Comparison of ENCODE assay signal across 23 cellular contexts in genomic region chr1:53688703-53689102, GRCh38. TPM values are rescaled to one million over a fixed set of nuclear protein-coding genes. Genes with fewer than 3 reads are reported as not detected.
DNase-seq lines count a peak whose midpoint lies in the region; ATAC-seq and TF ChIP-seq lines count a peak whose summit lies in the region.
"Had no signal": no experiment of that assay in that cellular context is flagged by ENCODE, and none has a peak within 500 bp of the region (broad histone marks: within the 10 kb centered on the region; RNA-seq: fewer than 3 reads in every experiment).

No MANE protein-coding gene starts in this region.

- no peak overlapping the region for H2AFZ ChIP-seq in HCT116 (ENCODE audit: low read depth, low read length, poor library complexity, severe bottlenecking)
- H2AFZ ChIP-seq in OCI-LY7 (ENCODE audit: low read length): no peak overlapping the region

- H4K20me1 ChIP-seq in HCT116 (ENCODE audit: insufficient read depth) (no peaks in the 10 kb centered on the region), OCI-LY7 (ENCODE audit: insufficient read depth, low read length) (no peaks in the 10 kb centered on the region)

- peak; percentile 63 for ATAC-seq in HCT116
- ATAC-seq: activated naive CD4-positive, alpha-beta T cell treated with anti-CD3 and anti-CD28 coated beads, Interleukin-2, amount 50 U/mL, for 72 hours; CD8-positive, alpha-beta T cell; left lobe of liver; T-helper 17 cell had no signal

- no peak for TF ChIP-seq POLR2A in HCT116 (IDR thresholded peaks at IDR 0.05; ENCODE audit: borderline replicate concordance, extremely low read depth, insufficient read depth, insufficient read length)

- peaks cover 20 to 22% of the 10 kb centered on the region in 2 experiments for H3K4me1 ChIP-seq in HCT116 (ENCODE audit: control insufficient read depth in 1 of 2, insufficient read depth in 2 of 2, low read length in 2 of 2)
- no peaks in the 10 kb centered on the region for H3K4me1 ChIP-seq in OCI-LY7 (ENCODE audit: insufficient read depth, low read length, poor library complexity, severe bottlenecking)
- H3K4me1 ChIP-seq: thyroid gland had no signal

- DNase-seq in NCI-H2171 treated with DMSO at 0.1 percent for 48 hours (lab: John Stamatoyannopoulos, UW) (peak; percentile 9), NCI-H2171 (lab: John Stamatoyannopoulos, UW) (no peak), HCT116 (ENCODE audit: low read depth, low spot score) (no peak), OCI-LY7 (ENCODE audit: low spot score) (peak; percentile 11), epithelial cell of proximal tubule (ENCODE audit: low read depth) (no peak), SK-N-DZ (ENCODE audit: low spot score) (no peak), kidney tubule cell (ENCODE audit: low spot score) (no peak), ACHN (no peak)
- DNase-seq: activated CD4-positive, alpha-beta T cell treated with anti-CD3 and anti-CD28 coated beads for 1 hour; activated T-cell treated with anti-CD3 and anti-CD28 coated beads, Interleukin-2, amount 50 U/mL, for 24 hours; caudate nucleus; CD8-positive, alpha-beta T cell; effector CD8-positive, alpha-beta T cell; GDM1; NCI-H1694; NCI-H524 treated with DMSO at 0.1 percent for 48 hours; nucleus accumbens; stimulated activated CD4-positive, alpha-beta T cell treated with anti-CD3 and anti-CD28 coated beads, Interleukin-4, amount 100 ng/mL, for 24 hours; T-helper 17 cell; thyroid gland had no signal

- no peak; the same call in none of the 2 replicates for TF ChIP-seq RAD21 in HCT116 (IDR thresholded peaks at IDR 0.05; ENCODE audit: low read depth)

- CTCF ChIA-PET in HCT116 (lab: Charles Lee): interaction anchor here (1.3 to 1.9 kb wide), 2 partner anchors 203 kb away, joined by 3 to 5 read pairs; no protein-coding TSS in a partner anchor
- CTCF ChIA-PET in OCI-LY7 (lab: Charles Lee; ENCODE audit: unreplicated experiment): no interaction called here

- TF ChIP-seq CTCF in HCT116 (IDR thresholded peaks at IDR 0.05 in 2 of 3, conservative IDR thresholded peaks at IDR 0.05 in 1 of 3; ENCODE audit: borderline replicate concordance in 1 of 3, insufficient read depth in 1 of 3, low read depth in 2 of 3, low read length in 2 of 3): peak; percentile 41 to 47 (median 43); a peak in 5 of 6 replicates
- peak; percentile 57 for TF ChIP-seq CTCF in OCI-LY7 (conservative IDR thresholded peaks at IDR 0.05; ENCODE audit: low read length)
- peak; percentile 15 for TF ChIP-seq CTCF in epithelial cell of proximal tubule (conservative IDR thresholded peaks at IDR 0.05; ENCODE audit: low read depth, low read length)

- intact Hi-C loops in HCT116 (cut with micrococcal nuclease): loop anchor here (10.0 kb wide), 1 partner anchor 414 kb away; no protein-coding TSS in a partner anchor
- intact Hi-C loops in OCI-LY7 (cut with micrococcal nuclease; ENCODE audit: unreplicated experiment): no loop called here

- BruUV-seq in HCT116 (replicated peaks; lab: Mats Ljungman, UMichigan): no TSS peak
- no TSS peak for BruUV-seq in OCI-LY7 (replicated peaks; lab: Mats Ljungman, UMichigan)

- H3K9me3 ChIP-seq in HCT116 (ENCODE audit: control insufficient read depth in 1 of 2, insufficient read depth in 1 of 2, low read depth in 1 of 2, low read length in 2 of 2): no peaks in the 10 kb centered on the region
- H3K9me3 ChIP-seq in OCI-LY7 (ENCODE audit: low read length): no peaks in the 10 kb centered on the region
- H3K9me3 ChIP-seq: thyroid gland had no signal

- H3K27ac ChIP-seq in HCT116 (ENCODE audit: low read depth, low read length) (no peak overlapping the region), OCI-LY7 (ENCODE audit: low read depth, low read length, poor library complexity, severe bottlenecking) (no peak overlapping the region)
- H3K27ac ChIP-seq: thyroid gland had no signal

- POLR2A ChIA-PET in HCT116 (lab: Charles Lee): no interaction called here
- POLR2A ChIA-PET in OCI-LY7 (lab: Charles Lee): no interaction called here

- in situ Hi-C loops in ACHN (cut with HindIII; ENCODE audit: low pct_ligation_motif_present, low pct_unique_long_range_greater_than_20kb, low sequenced_read_pairs): no loop called here

- no peak overlapping the region for H3K9ac ChIP-seq in HCT116 (ENCODE audit: low read length)

- no peak overlapping the region for H3K4me3 ChIP-seq in HCT116 (replicated peaks in 1 of 2; ENCODE audit: low read depth in 1 of 2, low read length in 2 of 2)
- no peak overlapping the region for H3K4me3 ChIP-seq in OCI-LY7 (ENCODE audit: low read depth, low read length, poor library complexity, severe bottlenecking)
- H3K4me3 ChIP-seq in epithelial cell of proximal tubule (ENCODE audit: low read depth, low read length): no peak overlapping the region
- H3K4me3 ChIP-seq: thyroid gland had no signal

- H3K27me3 ChIP-seq in HCT116 (ENCODE audit: insufficient read depth, low read length): peaks cover 4% of the 10 kb centered on the region; the same call in 1 of the 2 replicates
- H3K27me3 ChIP-seq: thyroid gland had no signal

- RAD21 ChIA-PET in HCT116 (lab: Charles Lee; ENCODE audit: low non-redundant PET in 1 of 2, low total read pairs in 2 of 2, uncharacterized antibody in 2 of 2, unreplicated experiment in 2 of 2): no interaction called here

- H3K36me3 ChIP-seq in HCT116 (ENCODE audit: control insufficient read depth in 1 of 2, insufficient read depth in 2 of 2, low read length in 2 of 2): no peaks in the 10 kb centered on the region
- no peaks in the 10 kb centered on the region for H3K36me3 ChIP-seq in OCI-LY7 (ENCODE audit: insufficient read depth, low read length)
- H3K36me3 ChIP-seq: thyroid gland had no signal

- H3K4me2 ChIP-seq in HCT116 (ENCODE audit: low read length): no peak overlapping the region
- H3K4me2 ChIP-seq in OCI-LY7 (ENCODE audit: low read length): no peak overlapping the region

- no peaks in the 10 kb centered on the region for H3K9me2 ChIP-seq in HCT116 (ENCODE audit: insufficient read depth)
- H3K9me2 ChIP-seq in OCI-LY7 (ENCODE audit: insufficient read depth, low read length): no peaks in the 10 kb centered on the region

- no peaks in the 10 kb centered on the region for H3K79me2 ChIP-seq in HCT116 (ENCODE audit: insufficient read depth, low read length)
- H3K79me2 ChIP-seq in OCI-LY7 (ENCODE audit: insufficient read depth, low read depth, low read length): no peaks in the 10 kb centered on the region

TF ChIP-seq in HCT116, 20 proteins besides CTCF, POLR2A, EP300 and RAD21 (continues in another document):
- no peak for TF ChIP-seq SIN3A (IDR thresholded peaks at IDR 0.05; ENCODE audit: low read depth)
- no peak for TF ChIP-seq ZBTB33 (IDR thresholded peaks at IDR 0.05; ENCODE audit: extremely low read depth, insufficient replicate concordance, low read length)
- no peak for TF ChIP-seq ELF1 (IDR thresholded peaks at IDR 0.05; ENCODE audit: borderline replicate concordance, low read depth)
- TF ChIP-seq REST (IDR thresholded peaks at IDR 0.05; ENCODE audit: low read depth): no peak
- TF ChIP-seq SP1 (IDR thresholded peaks at IDR 0.05; ENCODE audit: low read depth): no peak
- TF ChIP-seq ZNF274 (IDR thresholded peaks at IDR 0.05; ENCODE audit: low read depth, low read length): no peak
- no peak for TF ChIP-seq ZFX (IDR thresholded peaks at IDR 0.05)
- TF ChIP-seq YY1 (IDR thresholded peaks at IDR 0.05; ENCODE audit: extremely low read depth, insufficient replicate concordance, low read depth, low read length): no peak
- TF ChIP-seq CBX3 (IDR thresholded peaks at IDR 0.05; ENCODE audit: low read depth): no peak
- TF ChIP-seq EZH2 (IDR thresholded peaks at IDR 0.05): no peak

RNA-seq across cellular contexts. Expression of gene GLIS1, which starts 50.3 kb away (rescaled TPM):
- 0.39 TPM for total RNA-seq in HCT116 (2021; ENCODE audit: unreplicated experiment)
- polyA plus RNA-seq in HCT116 (2012): 0.19 and 0.42 TPM in 2 replicates
- total RNA-seq in OCI-LY7 (2014; rRNA removed; shearing (Covaris generic)): not detected in 2 replicates
- not detected in 2 replicates for total RNA-seq in OCI-LY7 (2022)
- total RNA-seq in epithelial cell of proximal tubule: 2.5 and 2.7 TPM in 2 replicates
- not detected in 2 replicates for polyA plus RNA-seq in SK-N-DZ (2014; cell fraction: cytosol; rRNA removed)
- polyA plus RNA-seq in SK-N-DZ (2014; cell fraction: nucleus; rRNA removed): 0.05 TPM in 1 of 2 replicates, not detected in the other
- total RNA-seq: activated naive CD4-positive, alpha-beta T cell treated with anti-CD3 and anti-CD28 coated beads, Interleukin-2, amount 50 U/mL, for 72 hours; CD8-positive, alpha-beta T cell; left lobe of liver; T-helper 17 cell had no signal
- polyA plus RNA-seq: IgD-negative memory B cell had no signal

Comparison
In these comparisons a context has a peak if more than half of its experiments do, and no peak if none do; other contexts are left out.
1. DNase-seq: peak in NCI-H2171 treated with DMSO at 0.1 percent for 48 hours (single experiment) and OCI-LY7 (single experiment); none in NCI-H2171 (single experiment), HCT116 (single experiment), epithelial cell of proximal tubule (single experiment), SK-N-DZ (single experiment), kidney tubule cell (single experiment) and ACHN (single experiment).
2. Peak in every context shown above with its lines, with median percentiles within 50 percentile points of each other: CTCF ChIP-seq.